8 cellular contexts compared by ENCODE assay signal in genomic region chr2:28716265-28716865, GRCh38. TPM values are rescaled to one million over a fixed set of nuclear protein-coding genes. Genes with fewer than 3 reads are reported as not detected.
DNase-seq lines count a peak whose midpoint lies in the region; FAIRE-seq and TF ChIP-seq lines count a peak whose summit lies in the region.

No MANE protein-coding gene starts in this region.

- H3K4me3 Mint-ChIP-seq in activated CD4-positive, alpha-beta T cell treated with anti-CD3 and anti-CD28 coated beads, Interleukin-2, amount 10 ng/mL, durations not matched to agents 24 days and 14 days, result no peak overlapping the region

- H3K27me3 Mint-ChIP-seq in activated CD4-positive, alpha-beta T cell treated with anti-CD3 and anti-CD28 coated beads, Interleukin-2, amount 10 ng/mL, durations not matched to agents 24 days and 14 days, result no peaks in the 10 kb centered on the region

- no peak overlapping the region for H3K4me3 ChIP-seq in astrocyte of the cerebellum (ENCODE audit: low read depth, low read length)
- H3K4me3 ChIP-seq in skin epidermis, result no peak overlapping the region

- H3K27ac Mint-ChIP-seq in activated CD4-positive, alpha-beta T cell treated with anti-CD3 and anti-CD28 coated beads, Interleukin-2, amount 10 ng/mL, durations not matched to agents 24 days and 14 days, result peak overlapping the region; percentile 14

- no peak for DNase-seq in activated CD4-positive, alpha-beta T cell treated with anti-CD3 and anti-CD28 coated beads, Interleukin-2, amount 10 ng/mL, durations not matched to agents 24 days and 14 days
- no peak for DNase-seq in activated CD4-positive, alpha-beta T cell treated with anti-CD3 and anti-CD28 coated beads for 4 hours
- peak; percentile 56 for DNase-seq in NCI-H2171 (lab: John Stamatoyannopoulos, UW)
- DNase-seq in astrocyte of the cerebellum (ENCODE audit: low read depth), result peak; percentile 85
- no peak for DNase-seq in stimulated activated CD4-positive, alpha-beta T cell treated with anti-CD3 and anti-CD28 coated beads, Interleukin-4, amount 100 ng/mL, for 1 hour
- no peak for DNase-seq in iPS-NIHi7 (ENCODE audit: extremely low spot score)

- intact Hi-C loops in activated CD4-positive, alpha-beta T cell treated with anti-CD3 and anti-CD28 coated beads, Interleukin-2, amount 10 ng/mL, durations not matched to agents 24 days and 14 days (cut with micrococcal nuclease), result no loop called here

- TF ChIP-seq CTCF in astrocyte of the cerebellum (IDR thresholded peaks at IDR 0.05; ENCODE audit: low read depth, low read length, missing control alignments), result no peak

- peaks cover 19% of the 10 kb centered on the region for H3K4me1 Mint-ChIP-seq in activated CD4-positive, alpha-beta T cell treated with anti-CD3 and anti-CD28 coated beads, Interleukin-2, amount 10 ng/mL, durations not matched to agents 24 days and 14 days

- no peaks in the 10 kb centered on the region for H3K36me3 Mint-ChIP-seq in activated CD4-positive, alpha-beta T cell treated with anti-CD3 and anti-CD28 coated beads, Interleukin-2, amount 10 ng/mL, durations not matched to agents 24 days and 14 days (ENCODE audit: low read depth)

- peak; percentile 97 for FAIRE-seq in islet of Langerhans (lab: Jason Lieb, UNC)

- no peaks in the 10 kb centered on the region for H3K9me3 Mint-ChIP-seq in activated CD4-positive, alpha-beta T cell treated with anti-CD3 and anti-CD28 coated beads, Interleukin-2, amount 10 ng/mL, durations not matched to agents 24 days and 14 days

- in situ Hi-C loops in astrocyte of the cerebellum (cut with HindIII; ENCODE audit: low sequenced_read_pairs), result no loop called here

- peak overlapping the region in 20 of 21 experiments; percentile 39 to 88 (median 82) for H3K27ac ChIP-seq in skin epidermis

RNA-seq across cellular contexts. Expression of gene PPP1CB, which starts 35.3 kb away (rescaled TPM):
- total RNA-seq in activated CD4-positive, alpha-beta T cell treated with anti-CD3 and anti-CD28 coated beads, Interleukin-2, amount 10 ng/mL, durations not matched to agents 24 days and 14 days, result 246 and 251 TPM in 2 replicates

Comparison
In these comparisons a context has a peak if more than half of its experiments do, and no peak if none do; other contexts are left out.
1. DNase-seq: peak in NCI-H2171 (single experiment) and astrocyte of the cerebellum (single experiment); none in activated CD4-positive, alpha-beta T cell treated with anti-CD3 and anti-CD28 coated beads, Interleukin-2, amount 10 ng/mL, durations not matched to agents 24 days and 14 days (single experiment), activated CD4-positive, alpha-beta T cell treated with anti-CD3 and anti-CD28 coated beads for 4 hours (0 of 2), stimulated activated CD4-positive, alpha-beta T cell treated with anti-CD3 and anti-CD28 coated beads, Interleukin-4, amount 100 ng/mL, for 1 hour (single experiment) and iPS-NIHi7 (single experiment).